Comparison of ENCODE assay signal across 9 cellular contexts in the genomic region with DNA sequence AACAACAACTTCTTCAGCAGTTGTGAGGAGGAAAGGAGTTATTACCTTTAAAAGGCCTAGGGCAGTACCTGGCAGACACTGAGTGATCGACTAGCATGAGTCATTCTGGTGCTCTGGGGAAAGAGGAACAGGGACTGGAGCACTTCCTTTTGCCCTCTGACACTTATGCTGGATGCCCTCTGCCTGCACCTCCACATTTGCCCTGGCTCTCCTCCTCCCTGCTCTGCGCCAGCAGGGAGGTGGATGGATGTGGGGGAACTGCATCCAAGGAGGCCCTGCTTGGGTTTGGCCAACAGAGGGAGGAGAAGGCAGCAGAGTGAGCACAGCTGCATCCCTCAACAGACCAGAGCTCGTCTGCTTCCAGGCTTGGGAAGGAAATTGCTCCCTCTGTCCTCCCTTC.
DNase-seq lines count a peak whose midpoint lies in the region; ATAC-seq and TF ChIP-seq lines count a peak whose summit lies in the region.
"Had no signal": no experiment of that assay in that cellular context is flagged by ENCODE, and none has a peak within 500 bp of the region (broad histone marks: within the 10 kb centered on the region; RNA-seq: fewer than 3 reads in every experiment).

No MANE protein-coding gene starts in this region.

- no peak overlapping the region for H3K4me3 ChIP-seq in NB4 (ENCODE audit: low read depth, low read length)
- H3K4me3 ChIP-seq in fibroblast of mammary gland (ENCODE audit: control insufficient read depth, low read depth, low read length) = no peak overlapping the region
- no peak overlapping the region for H3K4me3 ChIP-seq in lower leg skin (ENCODE audit: low read depth, poor library complexity, severe bottlenecking)

- 53 to 60% methylated on average over 3 of the region's 3 CpGs for WGBS in lower leg skin, 2 donors

- no peak for DNase-seq in activated CD8-positive, alpha-beta T cell treated with anti-CD3 and anti-CD28 coated beads for 36 hours
- DNase-seq in activated CD8-positive, alpha-beta T cell treated with anti-CD3 and anti-CD28 coated beads, Interleukin-2, amount 10 ng/mL, durations not matched to agents 7 days and 5 days = no peak
- DNase-seq in NB4 (ENCODE audit: low read depth) = peak; percentile 60
- peak; percentile 11 for DNase-seq in fibroblast of mammary gland (ENCODE audit: low read depth)
- no peak for DNase-seq in stimulated activated naive CD8-positive, alpha-beta T cell treated with anti-CD3 and anti-CD28 coated beads, Interleukin-15, Interleukin-2, amounts not matched to agents 100 U/mL and 50 U/mL, for 24 hours
- no peak for DNase-seq in activated naive CD8-positive, alpha-beta T cell treated with anti-CD3 and anti-CD28 coated beads, Interleukin-2, amount 50 U/mL, for 24 hours
- no peak for DNase-seq in lower leg skin (ENCODE audit: low spot score in 2 of 2)
- DNase-seq: activated naive CD8-positive, alpha-beta T cell treated with anti-CD3 and anti-CD28 coated beads, Interleukin-2, amount 10 ng/mL, durations not matched to agents 7 days and 5 days had no signal

- intact Hi-C loops in activated CD8-positive, alpha-beta T cell treated with anti-CD3 and anti-CD28 coated beads for 36 hours (cut with micrococcal nuclease) = no loop called here
- intact Hi-C loops in lower leg skin (cut with DNase I; ENCODE audit: low total_unique reads) = no loop called here

- CTCF ChIA-PET in activated CD8-positive, alpha-beta T cell treated with anti-CD3 and anti-CD28 coated beads for 36 hours (lab: Charles Lee) = interaction anchor here (1.0 kb wide), 1 partner anchor 9 kb away, joined by 4 read pairs; no protein-coding TSS in a partner anchor
- CTCF ChIA-PET in activated CD8-positive, alpha-beta T cell treated with anti-CD3 and anti-CD28 coated beads, Interleukin-2, amount 10 ng/mL, durations not matched to agents 7 days and 5 days (lab: Charles Lee) = interaction anchor here (1.2 kb wide), 1 partner anchor 10 kb away, joined by 3 read pairs; no protein-coding TSS in a partner anchor

- no peaks in the 10 kb centered on the region for H3K36me3 Mint-ChIP-seq in activated CD8-positive, alpha-beta T cell treated with anti-CD3 and anti-CD28 coated beads for 36 hours (ENCODE audit: low read depth)
- H3K36me3 Mint-ChIP-seq in activated CD8-positive, alpha-beta T cell treated with anti-CD3 and anti-CD28 coated beads, Interleukin-2, amount 10 ng/mL, durations not matched to agents 7 days and 5 days (ENCODE audit: low read depth) = no peaks in the 10 kb centered on the region
- H3K36me3 Mint-ChIP-seq in activated naive CD8-positive, alpha-beta T cell treated with anti-CD3 and anti-CD28 coated beads, Interleukin-2, amount 50 U/mL, for 24 hours (ENCODE audit: low read depth) = no peaks in the 10 kb centered on the region
- H3K36me3 Mint-ChIP-seq: activated naive CD8-positive, alpha-beta T cell treated with anti-CD3 and anti-CD28 coated beads, Interleukin-2, amount 10 ng/mL, durations not matched to agents 7 days and 5 days had no signal

- no peaks in the 10 kb centered on the region for H3K4me1 Mint-ChIP-seq in activated CD8-positive, alpha-beta T cell treated with anti-CD3 and anti-CD28 coated beads for 36 hours (ENCODE audit: low read depth)
- no peaks in the 10 kb centered on the region for H3K4me1 Mint-ChIP-seq in activated CD8-positive, alpha-beta T cell treated with anti-CD3 and anti-CD28 coated beads, Interleukin-2, amount 10 ng/mL, durations not matched to agents 7 days and 5 days (ENCODE audit: low read depth)
- no peaks in the 10 kb centered on the region for H3K4me1 Mint-ChIP-seq in activated naive CD8-positive, alpha-beta T cell treated with anti-CD3 and anti-CD28 coated beads, Interleukin-2, amount 50 U/mL, for 24 hours

- POLR2A ChIA-PET in activated CD8-positive, alpha-beta T cell treated with anti-CD3 and anti-CD28 coated beads for 36 hours (lab: Charles Lee) = no interaction called here
- POLR2A ChIA-PET in activated CD8-positive, alpha-beta T cell treated with anti-CD3 and anti-CD28 coated beads, Interleukin-2, amount 10 ng/mL, durations not matched to agents 7 days and 5 days (lab: Charles Lee) = no interaction called here

- ATAC-seq in activated CD8-positive, alpha-beta T cell treated with anti-CD3 and anti-CD28 coated beads for 36 hours = peak; percentile 45
- no peak for ATAC-seq in activated CD8-positive, alpha-beta T cell treated with anti-CD3 and anti-CD28 coated beads, Interleukin-2, amount 10 ng/mL, durations not matched to agents 7 days and 5 days
- peak; percentile 55 for ATAC-seq in stimulated activated naive CD8-positive, alpha-beta T cell treated with anti-CD3 and anti-CD28 coated beads, Interleukin-15, Interleukin-2, amounts not matched to agents 100 U/mL and 50 U/mL, for 24 hours
- ATAC-seq in activated naive CD8-positive, alpha-beta T cell treated with anti-CD3 and anti-CD28 coated beads, Interleukin-2, amount 50 U/mL, for 24 hours = no peak
- no peak for ATAC-seq in HG03565 (IDR thresholded peaks at IDR 0.05; ENCODE audit: unreplicated experiment)

- H3K27ac Mint-ChIP-seq in activated CD8-positive, alpha-beta T cell treated with anti-CD3 and anti-CD28 coated beads for 36 hours = no peak overlapping the region
- no peak overlapping the region for H3K27ac Mint-ChIP-seq in activated CD8-positive, alpha-beta T cell treated with anti-CD3 and anti-CD28 coated beads, Interleukin-2, amount 10 ng/mL, durations not matched to agents 7 days and 5 days
- H3K27ac Mint-ChIP-seq in activated naive CD8-positive, alpha-beta T cell treated with anti-CD3 and anti-CD28 coated beads, Interleukin-2, amount 50 U/mL, for 24 hours = no peak overlapping the region
- H3K27ac Mint-ChIP-seq: activated naive CD8-positive, alpha-beta T cell treated with anti-CD3 and anti-CD28 coated beads, Interleukin-2, amount 10 ng/mL, durations not matched to agents 7 days and 5 days had no signal

- no peaks in the 10 kb centered on the region for H3K9me3 Mint-ChIP-seq in activated CD8-positive, alpha-beta T cell treated with anti-CD3 and anti-CD28 coated beads for 36 hours
- no peaks in the 10 kb centered on the region for H3K9me3 Mint-ChIP-seq in activated CD8-positive, alpha-beta T cell treated with anti-CD3 and anti-CD28 coated beads, Interleukin-2, amount 10 ng/mL, durations not matched to agents 7 days and 5 days (ENCODE audit: insufficient read depth)
- H3K9me3 Mint-ChIP-seq in activated naive CD8-positive, alpha-beta T cell treated with anti-CD3 and anti-CD28 coated beads, Interleukin-2, amount 50 U/mL, for 24 hours = no peaks in the 10 kb centered on the region
- H3K9me3 Mint-ChIP-seq: activated naive CD8-positive, alpha-beta T cell treated with anti-CD3 and anti-CD28 coated beads, Interleukin-2, amount 10 ng/mL, durations not matched to agents 7 days and 5 days had no signal

- H3K4me3 Mint-ChIP-seq in activated CD8-positive, alpha-beta T cell treated with anti-CD3 and anti-CD28 coated beads for 36 hours = no peak overlapping the region
- H3K4me3 Mint-ChIP-seq in activated CD8-positive, alpha-beta T cell treated with anti-CD3 and anti-CD28 coated beads, Interleukin-2, amount 10 ng/mL, durations not matched to agents 7 days and 5 days = no peak overlapping the region
- H3K4me3 Mint-ChIP-seq in activated naive CD8-positive, alpha-beta T cell treated with anti-CD3 and anti-CD28 coated beads, Interleukin-2, amount 50 U/mL, for 24 hours = no peak overlapping the region
- H3K4me3 Mint-ChIP-seq: activated naive CD8-positive, alpha-beta T cell treated with anti-CD3 and anti-CD28 coated beads, Interleukin-2, amount 10 ng/mL, durations not matched to agents 7 days and 5 days had no signal

- no peak for TF ChIP-seq CTCF in activated CD8-positive, alpha-beta T cell treated with anti-CD3 and anti-CD28 coated beads for 36 hours (IDR thresholded peaks at IDR 0.05)
- TF ChIP-seq CTCF in NB4 (IDR thresholded peaks at IDR 0.05; ENCODE audit: low read depth, low read length) = no peak
- peak; percentile 8 for TF ChIP-seq CTCF in fibroblast of mammary gland (conservative IDR thresholded peaks at IDR 0.05; ENCODE audit: control insufficient read depth, insufficient read depth, low read depth, low read length)
- no peak for TF ChIP-seq CTCF in lower leg skin (IDR thresholded peaks at IDR 0.05)

- no peak for TF ChIP-seq POLR2A in NB4 (IDR thresholded peaks at IDR 0.05; ENCODE audit: extremely low read depth, insufficient read length)
- no peak for TF ChIP-seq POLR2A in lower leg skin (IDR thresholded peaks at IDR 0.05)

- H3K27me3 Mint-ChIP-seq in activated CD8-positive, alpha-beta T cell treated with anti-CD3 and anti-CD28 coated beads for 36 hours = peaks cover 5% of the 10 kb centered on the region
- peaks cover 6% of the 10 kb centered on the region for H3K27me3 Mint-ChIP-seq in activated CD8-positive, alpha-beta T cell treated with anti-CD3 and anti-CD28 coated beads, Interleukin-2, amount 10 ng/mL, durations not matched to agents 7 days and 5 days (ENCODE audit: low read depth)
- peaks cover 5% of the 10 kb centered on the region for H3K27me3 Mint-ChIP-seq in activated naive CD8-positive, alpha-beta T cell treated with anti-CD3 and anti-CD28 coated beads, Interleukin-2, amount 50 U/mL, for 24 hours

Comparison
In these comparisons a context has a peak if more than half of its experiments do, and no peak if none do; other contexts are left out.
1. ATAC-seq: peak in activated CD8-positive, alpha-beta T cell treated with anti-CD3 and anti-CD28 coated beads for 36 hours (single experiment) and stimulated activated naive CD8-positive, alpha-beta T cell treated with anti-CD3 and anti-CD28 coated beads, Interleukin-15, Interleukin-2, amounts not matched to agents 100 U/mL and 50 U/mL, for 24 hours (single experiment); none in activated CD8-positive, alpha-beta T cell treated with anti-CD3 and anti-CD28 coated beads, Interleukin-2, amount 10 ng/mL, durations not matched to agents 7 days and 5 days (single experiment), activated naive CD8-positive, alpha-beta T cell treated with anti-CD3 and anti-CD28 coated beads, Interleukin-2, amount 50 U/mL, for 24 hours (single experiment) and HG03565 (single experiment).
2. DNase-seq: peak in NB4 (single experiment) and fibroblast of mammary gland (single experiment); none in activated CD8-positive, alpha-beta T cell treated with anti-CD3 and anti-CD28 coated beads for 36 hours (single experiment), activated CD8-positive, alpha-beta T cell treated with anti-CD3 and anti-CD28 coated beads, Interleukin-2, amount 10 ng/mL, durations not matched to agents 7 days and 5 days (single experiment), stimulated activated naive CD8-positive, alpha-beta T cell treated with anti-CD3 and anti-CD28 coated beads, Interleukin-15, Interleukin-2, amounts not matched to agents 100 U/mL and 50 U/mL, for 24 hours (single experiment), activated naive CD8-positive, alpha-beta T cell treated with anti-CD3 and anti-CD28 coated beads, Interleukin-2, amount 50 U/mL, for 24 hours (single experiment) and lower leg skin (0 of 2).